23 cellular contexts compared by ENCODE assay signal in the genomic region with DNA sequence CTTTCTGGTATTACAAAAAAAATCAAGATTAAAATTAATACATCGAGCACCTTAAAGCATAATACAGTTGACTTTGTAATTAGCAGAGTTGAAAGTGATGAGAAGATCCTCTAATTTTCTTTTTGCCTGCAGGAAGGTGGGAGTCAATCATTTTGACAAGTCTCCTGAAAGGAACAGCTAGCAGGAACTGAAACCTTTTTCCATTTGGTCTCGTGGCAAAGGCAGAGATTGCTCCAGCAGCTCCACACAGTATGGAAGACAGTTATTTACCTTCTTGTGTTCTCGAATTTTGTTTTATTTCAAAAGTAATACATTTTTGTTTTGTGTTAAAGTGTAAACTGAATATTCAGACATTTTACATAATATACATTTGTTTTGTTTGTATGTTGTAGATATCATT.
"Had no signal": no experiment of that assay in that cellular context is flagged by ENCODE, and none has a peak within 500 bp of the region (broad histone marks: within the 10 kb centered on the region; RNA-seq: fewer than 3 reads in every experiment).

No MANE protein-coding gene starts in this region.

- ATAC-seq: activated naive CD4-positive, alpha-beta T cell treated with anti-CD3 and anti-CD28 coated beads, Interleukin-2, amount 50 U/mL, for 72 hours; activated T-cell treated with anti-CD3 and anti-CD28 coated beads, Interleukin-2, amount 50 U/mL, for 72 hours; esophagus mucosa; WTC11 had no signal

- DNase-seq: activated CD4-positive, alpha-beta memory T cell treated with anti-CD3 and anti-CD28 coated beads, Interleukin-2, amount 10 ng/mL, durations not matched to agents 7 days and 5 days; activated CD4-positive, alpha-beta T cell treated with anti-CD3 and anti-CD28 coated beads for 1 hour; activated CD4-positive, alpha-beta T cell treated with anti-CD3 and anti-CD28 coated beads for 4 hours; activated CD4-positive, alpha-beta T cell treated with anti-CD3 and anti-CD28 coated beads, Interleukin-2, amount 10 ng/mL, durations not matched to agents 7 days and 5 days; activated CD4-positive, alpha-beta T cell treated with anti-CD3 and anti-CD28 coated beads, Interleukin-2, amount 50 U/mL, for 4 hours; activated CD8-positive, alpha-beta memory T cell treated with anti-CD3 and anti-CD28 coated beads, Interleukin-2, amount 50 U/mL, for 48 hours; activated gamma-delta T cell; activated naive CD4-positive, alpha-beta T cell; activated naive CD4-positive, alpha-beta T cell treated with anti-CD3 and anti-CD28 coated beads, Interleukin-2, amount 10 ng/mL, durations not matched to agents 7 days and 5 days; activated naive CD8-positive, alpha-beta T cell treated with anti-CD3 and anti-CD28 coated beads, Interleukin-2, amount 10 ng/mL, durations not matched to agents 7 days and 5 days; activated T-cell treated with anti-CD3 and anti-CD28 coated beads for 4 hours; activated T-cell treated with anti-CD3 and anti-CD28 coated beads, Interleukin-2, amount 50 U/mL, for 24 hours; activated T-cell treated with anti-CD3 and anti-CD28 coated beads, Interleukin-2, amount 50 U/mL, for 72 hours; central memory CD4-positive, alpha-beta T cell; cerebellar nuclear complex; colonic mucosa; effector memory CD4-positive, alpha-beta T cell; endodermal cell; foreskin fibroblast; T-helper 2 cell had no signal
